ENCODE assay signal across 8 cellular contexts in genomic region chr17:32445497-32445896, GRCh38. TPM values are rescaled to one million over a fixed set of nuclear protein-coding genes. Genes with fewer than 3 reads are reported as not detected.
DNase-seq lines count a peak whose midpoint lies in the region; ATAC-seq, FAIRE-seq and TF ChIP-seq lines count a peak whose summit lies in the region.

No MANE protein-coding gene starts in this region.

- H2BK15ac ChIP-seq in H9 (ENCODE audit: low read depth, low read length): no peak overlapping the region

- H3K14ac ChIP-seq in H9 (ENCODE audit: insufficient read depth, low read length): no peak overlapping the region

- H3K56ac ChIP-seq in H9 (ENCODE audit: insufficient read length, low read depth, low read length): no peak overlapping the region

- peak overlapping the region; percentile 70 for H3K4me3 ChIP-seq in hepatocyte
- H3K4me3 ChIP-seq in small intestine (ENCODE audit: low read depth in 1 of 2, low read length in 2 of 2): peak overlapping the region; percentile 85 to 99

- DNase-seq in H9: no peak
- DNase-seq in WTC11 (ENCODE audit: low spot score): no peak
- no peak for DNase-seq in hepatocyte (ENCODE audit: low spot score)
- DNase-seq in small intestine: no peak
- no peak for DNase-seq in D721Med (ENCODE audit: insufficient read length, low spot score)
- DNase-seq in activated CD4-positive, CD25-positive, alpha-beta regulatory T cell treated with anti-CD3 and anti-CD28 coated beads, Interleukin-2, amount 50 U/mL, for 72 hours: no peak
- DNase-seq in NCI-H187 treated with DMSO at 0.1 percent for 48 hours (lab: John Stamatoyannopoulos, UW): no peak
- no peak for DNase-seq in NK-92 (lab: John Stamatoyannopoulos, UW; ENCODE audit: unreplicated experiment)

- H3K27ac ChIP-seq in H9 (ENCODE audit: insufficient read length, low read depth, low read length): no peak overlapping the region
- peak overlapping the region; percentile 90 for H3K27ac ChIP-seq in hepatocyte
- H3K27ac ChIP-seq in small intestine (ENCODE audit: low read depth in 1 of 2, low read length in 1 of 2): peak overlapping the region in 1 of 2 donors; percentile 87

- FAIRE-seq in small intestine (lab: Jason Lieb, UNC): no peak
- no peak for FAIRE-seq in D721Med (lab: Jason Lieb, UNC)

- H4K8ac ChIP-seq in H9 (replicated peaks; ENCODE audit: insufficient read length, low read depth, low read length): no peak overlapping the region

- H3K36me3 ChIP-seq in hepatocyte (replicated peaks; ENCODE audit: insufficient read depth, low read depth) (no peaks in the 10 kb centered on the region), small intestine (ENCODE audit: control insufficient read depth in 2 of 2, insufficient read depth in 2 of 2, low read length in 2 of 2) (peaks cover 0 to 2% of the 10 kb centered on the region in 2 donors)

- H3T11ph ChIP-seq in H9 (ENCODE audit: low read length): no peak overlapping the region

- H4K20me1 ChIP-seq in H9 (ENCODE audit: control insufficient read depth, insufficient read depth, insufficient read length) (no peaks in the 10 kb centered on the region), hepatocyte (ENCODE audit: insufficient read depth, poor library complexity, severe bottlenecking) (peaks cover 12% of the 10 kb centered on the region)

- H3K79me1 ChIP-seq in H9 (ENCODE audit: insufficient read depth, low read depth, low read length, poor library complexity, severe bottlenecking): no peaks in the 10 kb centered on the region

- H3K18ac ChIP-seq in H9 (ENCODE audit: insufficient read length, low read depth, low read length): no peak overlapping the region

- ATAC-seq in WTC11: no peak

- H2BK12ac ChIP-seq in H9 (ENCODE audit: insufficient read length, low read depth, low read length): no peak overlapping the region

- POLR2A ChIA-PET in WTC11 (lab: Charles Lee): interaction anchor here (1.6 to 1.7 kb wide), 2 partner anchors 42 to 95 kb away, joined by 6 to 8 read pairs; partner anchors contain the start of gene CDK5R1

- H3K4me2 ChIP-seq in H9 (ENCODE audit: insufficient read depth, insufficient read length, low read length) (peak overlapping the region; percentile 97), hepatocyte (peak overlapping the region; percentile 86)

- H2BK120ac ChIP-seq in H9 (ENCODE audit: low read depth, low read length, poor library complexity, severe bottlenecking): no peak overlapping the region

- H3K36me3 Mint-ChIP-seq in H9 (ENCODE audit: insufficient read depth in 1 of 3, low read depth in 3 of 3) (peaks cover 21 to 38% (median 36%) of the 10 kb centered on the region in 3 experiments), WTC11 (peaks cover 36% of the 10 kb centered on the region)

- H3K4me3 Mint-ChIP-seq in H9 (peak overlapping the region; percentile 94 to 95), WTC11 (peak overlapping the region; percentile 95)

- no peak overlapping the region for H2BK20ac ChIP-seq in H9 (ENCODE audit: low read depth, low read length, poor library complexity, severe bottlenecking)

- H2AFZ ChIP-seq in H9 (ENCODE audit: low read length) (no peak overlapping the region), hepatocyte (peak overlapping the region; percentile 77)

- CTCF ChIA-PET in WTC11 (lab: Charles Lee): interaction anchor here (1.8 to 2.5 kb wide), 5 partner anchors 17 to 74 kb away, joined by 9 to 34 read pairs (median 12); no protein-coding TSS in a partner anchor

- H2AK5ac ChIP-seq in H9 (ENCODE audit: insufficient read length, low read length): no peak overlapping the region

- H4K5ac ChIP-seq in H9 (ENCODE audit: insufficient read length, low read depth, low read length): no peak overlapping the region

- H3K23ac ChIP-seq in H9 (ENCODE audit: insufficient read length, low read depth, low read length): no peak overlapping the region

- no peak overlapping the region for H3K4ac ChIP-seq in H9 (ENCODE audit: low read depth, low read length)

- H3K27ac Mint-ChIP-seq in H9: peak overlapping the region in 1 of 3 experiments; percentile 12; a peak in 2 of 7 replicates
- H3K27ac Mint-ChIP-seq in WTC11: peak overlapping the region; percentile 41

- H3K27me3 Mint-ChIP-seq in H9 (ENCODE audit: low read depth): peaks cover 30% of the 10 kb centered on the region
- H3K27me3 Mint-ChIP-seq in WTC11 (ENCODE audit: low read depth): peaks cover 29% of the 10 kb centered on the region

- no CpG with 5 or more reads among the region's 6 CpGs for WGBS in H9 (ENCODE audit: extremely low coverage, insufficient read length, low lambda C conversion rate)
- 18% methylated on average over 6 of the region's 6 CpGs for WGBS in hepatocyte (ENCODE audit: low lambda C conversion rate, missing lambda C conversion rate)
- 6 to 12% (median 8%) methylated on average over 6 of the region's 6 CpGs for WGBS in small intestine, 3 donors

- H3K9me2 ChIP-seq in hepatocyte (replicated peaks; ENCODE audit: insufficient read depth): no peaks in the 10 kb centered on the region

- H3K79me2 ChIP-seq in H9 (ENCODE audit: insufficient read depth, low read length): peaks cover 22% of the 10 kb centered on the region
- H3K79me2 ChIP-seq in hepatocyte: peaks cover 60% of the 10 kb centered on the region

- H3K27me3 ChIP-seq in H9 (ENCODE audit: insufficient read depth, low read length) (no peaks in the 10 kb centered on the region; the same call in 1 of the 2 replicates), hepatocyte (no peaks in the 10 kb centered on the region), small intestine (ENCODE audit: control insufficient read depth in 2 of 2, insufficient read depth in 2 of 2, low read length in 2 of 2) (no peaks in the 10 kb centered on the region)

- no peaks in the 10 kb centered on the region for H3K9me3 ChIP-seq in H9 (ENCODE audit: control insufficient read depth, low read depth, low read length)
- no peaks in the 10 kb centered on the region for H3K9me3 ChIP-seq in hepatocyte (ENCODE audit: low read depth)
- H3K9me3 ChIP-seq in small intestine (ENCODE audit: control insufficient read depth, low read depth): no peaks in the 10 kb centered on the region

- no peaks in the 10 kb centered on the region for H3K4me1 ChIP-seq in H9 (ENCODE audit: insufficient read depth, low read length)
- peaks cover 13% of the 10 kb centered on the region for H3K4me1 ChIP-seq in hepatocyte (ENCODE audit: insufficient read depth)
- peaks cover 2 to 6% of the 10 kb centered on the region in 2 donors for H3K4me1 ChIP-seq in small intestine (ENCODE audit: control insufficient read depth in 2 of 2, insufficient read depth in 1 of 2, low read depth in 1 of 2, low read length in 1 of 2)

- H4K91ac ChIP-seq in H9 (ENCODE audit: insufficient read length, low read depth, low read length): no peak overlapping the region

- H3K23me2 ChIP-seq in H9 (ENCODE audit: insufficient read length, low read depth, low read length, poor library complexity, severe bottlenecking): peaks cover 16% of the 10 kb centered on the region

- H3K9ac ChIP-seq in H9 (ENCODE audit: extremely low read depth, insufficient read length, low read length): peak overlapping the region; percentile 95

- TF ChIP-seq CTCF in H9 (conservative IDR thresholded peaks at IDR 0.05): no peak
- no peak for TF ChIP-seq CTCF in WTC11 (IDR thresholded peaks at IDR 0.05)
- TF ChIP-seq CTCF in hepatocyte (IDR thresholded peaks at IDR 0.05; ENCODE audit: poor library complexity): no peak
- no peak for TF ChIP-seq CTCF in D721Med (IDR thresholded peaks at IDR 0.05; ENCODE audit: insufficient read depth, missing control alignments)

- H2BK5ac ChIP-seq in H9 (ENCODE audit: insufficient read length, low read length): no peak overlapping the region

- H3K9me3 Mint-ChIP-seq in H9 (peaks cover 8 to 16% of the 10 kb centered on the region in 2 experiments; a peak in 4 of 5 replicates), WTC11 (peaks cover 13% of the 10 kb centered on the region)

- H3K4me1 Mint-ChIP-seq in H9: peaks cover 20 to 23% of the 10 kb centered on the region in 2 experiments
- peaks cover 19% of the 10 kb centered on the region for H3K4me1 Mint-ChIP-seq in WTC11

TF ChIP-seq in WTC11, 78 proteins besides CTCF, POLR2A, EP300 and RAD21:
- TF ChIP-seq FOXP4 (CRISPR knock-in tag; IDR thresholded peaks at IDR 0.05) (no peak), GTF2I (CRISPR knock-in tag; conservative IDR thresholded peaks at IDR 0.05) (no peak)

RNA-seq across cellular contexts. Expression of gene PSMD11, which starts 1.2 kb away (rescaled TPM):
- total RNA-seq in H9 (2021): 169 and 175 TPM in 2 replicates
- 133 to 155 TPM (median 146 TPM) in 3 replicates for total RNA-seq in WTC11 (2021)
- 61.6 and 62.0 TPM in 2 replicates for total RNA-seq in hepatocyte
- polyA plus RNA-seq in hepatocyte: 141 and 145 TPM in 2 replicates
- 10 to 100 TPM; 39.4 to 46.0 (median 42.0) TPM for polyA plus RNA-seq in small intestine

RNA-seq across cellular contexts. Expression of gene CDK5R1, which starts 41.3 kb away (rescaled TPM):
- total RNA-seq in H9 (2021): 10.4 and 11.4 TPM in 2 replicates
- total RNA-seq in WTC11 (2021): 9.0 to 9.9 TPM (median 9.2 TPM) in 3 replicates
- total RNA-seq in hepatocyte: 1.1 and 1.3 TPM in 2 replicates
- 0.80 and 1.0 TPM in 2 replicates for polyA plus RNA-seq in hepatocyte
- polyA plus RNA-seq in small intestine: 1 to 10 TPM in 1 of 3 donors, under 1 TPM in 2; 0.54 to 1.6 (median 0.67) TPM
